Comparison of ENCODE assay signal across 8 cellular contexts in genomic region chr11:406796-407650, GRCh38. TPM values are rescaled to one million over a fixed set of nuclear protein-coding genes. Genes with fewer than 3 reads are reported as not detected.
A peak's percentile ranks its signal among the peaks of the same experiment; 100 is the strongest.
DNase-seq lines count a peak whose midpoint lies in the region; ATAC-seq, FAIRE-seq and TF ChIP-seq lines count a peak whose summit lies in the region.

No MANE protein-coding gene starts in this region.

- peaks cover 1% of the 10 kb centered on the region for H3K36me3 Mint-ChIP-seq in activated naive CD4-positive, alpha-beta T cell treated with anti-CD3 and anti-CD28 coated beads for 36 hours (ENCODE audit: low read depth)

- BruUV-seq in A673 (replicated peaks; lab: Mats Ljungman, UMichigan) = no TSS peak

- H3K4me1 Mint-ChIP-seq in activated naive CD4-positive, alpha-beta T cell treated with anti-CD3 and anti-CD28 coated beads for 36 hours (ENCODE audit: low read depth) = peaks cover 2% of the 10 kb centered on the region

- CTCF ChIA-PET in A673 (lab: Charles Lee) = interaction anchor here (0.6 to 1.0 kb wide), 4 partner anchors 18 to 63 kb away, joined by 3 to 5 read pairs (median 4); partner anchors contain the start of gene PTDSS2
- CTCF ChIA-PET in activated naive CD4-positive, alpha-beta T cell treated with anti-CD3 and anti-CD28 coated beads for 36 hours (lab: Charles Lee) = interaction anchor here (0.7 to 2.4 kb wide), 6 partner anchors 10 to 112 kb away, joined by 3 to 21 read pairs (median 4); partner anchors contain the start of gene PTDSS2

- H3K4me3 Mint-ChIP-seq in activated naive CD4-positive, alpha-beta T cell treated with anti-CD3 and anti-CD28 coated beads for 36 hours = peak overlapping the region; percentile 58

- H3K4me1 ChIP-seq in A673 (ENCODE audit: insufficient read depth, low read length, poor library complexity, severe bottlenecking) (peaks cover 7% of the 10 kb centered on the region), psoas muscle (peaks cover 8% of the 10 kb centered on the region)

- 4 to 11% (median 10%) methylated on average over 32 to 91 of the region's 91 CpGs for WGBS in psoas muscle, 3 donors

- H3K27me3 Mint-ChIP-seq in activated naive CD4-positive, alpha-beta T cell treated with anti-CD3 and anti-CD28 coated beads for 36 hours (ENCODE audit: low read depth) = no peaks in the 10 kb centered on the region

- FAIRE-seq in urothelium cell line (lab: Jason Lieb, UNC) = no peak

- H3K27ac ChIP-seq in A673 (ENCODE audit: low read depth, low read length, poor library complexity, severe bottlenecking) (no peak overlapping the region), psoas muscle (peak overlapping the region; percentile 66)

- POLR2A ChIA-PET in A673 (lab: Charles Lee; ENCODE audit: low non-redundant PET) = interaction anchor here (0.8 to 1.1 kb wide), 2 partner anchors 45 to 100 kb away, joined by 4 to 6 read pairs; partner anchors contain the start of gene RNH1

- H3K27ac Mint-ChIP-seq in activated naive CD4-positive, alpha-beta T cell treated with anti-CD3 and anti-CD28 coated beads for 36 hours = no peak overlapping the region

- no peaks in the 10 kb centered on the region for H3K9me3 ChIP-seq in A673 (ENCODE audit: low read depth, low read length, poor library complexity, severe bottlenecking)
- no peaks in the 10 kb centered on the region for H3K9me3 ChIP-seq in psoas muscle

- H3K36me3 ChIP-seq in A673 (ENCODE audit: insufficient read depth, low read length, poor library complexity, severe bottlenecking) (no peaks in the 10 kb centered on the region), psoas muscle (ENCODE audit: insufficient read depth in 1 of 2, low read depth in 1 of 2) (no peaks in the 10 kb centered on the region)

- H3K9me3 Mint-ChIP-seq in activated naive CD4-positive, alpha-beta T cell treated with anti-CD3 and anti-CD28 coated beads for 36 hours = no peaks in the 10 kb centered on the region

- peak overlapping the region; percentile 58 for H3K4me3 ChIP-seq in A673 (ENCODE audit: low read depth, low read length, poor library complexity, severe bottlenecking)
- H3K4me3 ChIP-seq in psoas muscle = peak overlapping the region; percentile 74

- ATAC-seq in GM19025 (IDR thresholded peaks at IDR 0.05; ENCODE audit: low read depth, unreplicated experiment) (peak; percentile 68), HG03442 (IDR thresholded peaks at IDR 0.05; ENCODE audit: unreplicated experiment) (peak; percentile 66), Right ventricle myocardium superior (ENCODE audit: poor library complexity) (peak; percentile 77), psoas muscle (peak; percentile 66 to 80 (median 74))

- intact Hi-C loops in A673 (cut with micrococcal nuclease; ENCODE audit: unreplicated experiment) = no loop called here
- intact Hi-C loops in activated naive CD4-positive, alpha-beta T cell treated with anti-CD3 and anti-CD28 coated beads for 36 hours (cut with micrococcal nuclease) = loop anchor here (1.0 to 2.0 kb wide), 6 partner anchors 8 to 169 kb away; partner anchors contain the start of gene PHRF1
- intact Hi-C loops in Right ventricle myocardium superior (cut with DNase I) = loop anchor here (5.0 kb wide), 1 partner anchor 40 kb away; no protein-coding TSS in a partner anchor
- intact Hi-C loops in psoas muscle (cut with DNase I) = no loop called here

- DNase-seq in A673 (ENCODE audit: low spot score) = peak; percentile 76
- peak; percentile 82 for DNase-seq in SIG-M5 treated with dmso at 0.1 percent for 504 hours (lab: John Stamatoyannopoulos, UW; ENCODE audit: unreplicated experiment)
- DNase-seq in activated naive CD4-positive, alpha-beta T cell treated with anti-CD3 and anti-CD28 coated beads for 36 hours = peak; percentile 91
- peak; percentile 91 for DNase-seq in Right ventricle myocardium superior
- DNase-seq in psoas muscle = peak; percentile 85 to 92
- DNase-seq in urothelium cell line (ENCODE audit: low spot score) = peak; percentile 73

- H3K27me3 ChIP-seq in A673 (replicated peaks; ENCODE audit: insufficient read depth, low read depth, low read length, poor library complexity) = no peaks in the 10 kb centered on the region
- peaks cover 0 to 25% (median 0%) of the 10 kb centered on the region in 3 donors for H3K27me3 ChIP-seq in psoas muscle (ENCODE audit: insufficient read depth in 3 of 3, low read length in 2 of 3)

- TF ChIP-seq CTCF in A673 (conservative IDR thresholded peaks at IDR 0.05; ENCODE audit: low read depth, low read length) = no peak
- peak; percentile 15 for TF ChIP-seq CTCF in psoas muscle (IDR thresholded peaks at IDR 0.05)

RNA-seq across cellular contexts. Expression of gene SIGIRR, which starts 7.8 kb away (rescaled TPM):
- total RNA-seq in A673 (2021) (16.6 and 17.6 TPM in 2 replicates), Right ventricle myocardium superior (38.6 TPM), psoas muscle (10 to 100 TPM in 3 of 4 donors, 1 to 10 TPM in 1; 9.9 to 15.9 (median 10.8) TPM)
- total RNA-seq in activated naive CD4-positive, alpha-beta T cell treated with anti-CD3 and anti-CD28 coated beads for 36 hours = 10 to 100 TPM; 38.0 to 38.8 TPM
- 10 to 100 TPM; 19.2 to 28.1 (median 20.3) TPM for polyA plus RNA-seq in psoas muscle

RNA-seq across cellular contexts. Expression of gene PKP3, which starts 13.0 kb away (rescaled TPM):
- not detected in 2 replicates for total RNA-seq in A673 (2021)
- total RNA-seq in activated naive CD4-positive, alpha-beta T cell treated with anti-CD3 and anti-CD28 coated beads for 36 hours = not detected
- total RNA-seq in Right ventricle myocardium superior = 0.86 TPM
- total RNA-seq in psoas muscle = under 1 TPM in 3 of 4 donors, not detected in 1; 0.15 to 0.75 (median 0.25) TPM
- polyA plus RNA-seq in psoas muscle = under 1 TPM in 2 of 3 donors, not detected in 1; 0.10 to 0.13 TPM

RNA-seq across cellular contexts. Expression of gene ANO9, which starts 34.8 kb away (rescaled TPM):
- 0.26 TPM in 1 of 2 replicates, not detected in the other for total RNA-seq in A673 (2021)
- 10 to 100 TPM; 28.9 to 31.0 TPM for total RNA-seq in activated naive CD4-positive, alpha-beta T cell treated with anti-CD3 and anti-CD28 coated beads for 36 hours
- 0.08 TPM for total RNA-seq in Right ventricle myocardium superior
- total RNA-seq in psoas muscle = under 1 TPM in 3 of 4 donors, not detected in 1; 0.09 to 0.59 (median 0.46) TPM
- polyA plus RNA-seq in psoas muscle = under 1 TPM; 0.10 to 0.15 (median 0.10) TPM

RNA-seq across cellular contexts. Expression of gene B4GALNT4, which starts 37.7 kb away (rescaled TPM):
- total RNA-seq in A673 (2021) (19.0 and 28.9 TPM in 2 replicates), Right ventricle myocardium superior (0.94 TPM), psoas muscle (under 1 TPM in 3 of 4 donors, not detected in 1; 0.06 to 0.12 (median 0.06) TPM)
- total RNA-seq in activated naive CD4-positive, alpha-beta T cell treated with anti-CD3 and anti-CD28 coated beads for 36 hours = 1 to 10 TPM; 4.1 to 5.2 TPM
- polyA plus RNA-seq in psoas muscle = under 1 TPM; 0.04 to 0.27 (median 0.05) TPM

RNA-seq across cellular contexts. Expression of gene PTDSS2, which starts 43.1 kb away (rescaled TPM):
- 33.5 and 37.6 TPM in 2 replicates for total RNA-seq in A673 (2021)
- 10 to 100 TPM; 12.1 to 15.0 TPM for total RNA-seq in activated naive CD4-positive, alpha-beta T cell treated with anti-CD3 and anti-CD28 coated beads for 36 hours
- total RNA-seq in Right ventricle myocardium superior = 25.5 TPM
- 10 to 100 TPM; 15.8 to 21.1 (median 20.3) TPM for total RNA-seq in psoas muscle
- 10 to 100 TPM; 11.8 to 26.0 (median 15.4) TPM for polyA plus RNA-seq in psoas muscle

Comparison
In these comparisons a context has a peak if more than half of its experiments do, and no peak if none do; other contexts are left out.
1. RNA of gene ANO9, which starts 34.8 kb away (total RNA-seq): 28.9 to 31.0 TPM in activated naive CD4-positive, alpha-beta T cell treated with anti-CD3 and anti-CD28 coated beads for 36 hours; 0.09 to 0.59 TPM in psoas muscle, 0.08 TPM in Right ventricle myocardium superior (single experiment) and 0.26 TPM in A673; every median in the first group is over 10 times any median in the second.
2. intact Hi-C loops: an anchor here in activated naive CD4-positive, alpha-beta T cell treated with anti-CD3 and anti-CD28 coated beads for 36 hours (1.0 to 2.0 kb wide) and Right ventricle myocardium superior (5.0 kb wide); none called in A673 and psoas muscle.
3. Peak in every context shown above with its lines, with median percentiles within 50 percentile points of each other: DNase-seq and ATAC-seq.